13 cellular contexts compared by ENCODE assay signal in genomic region chr6:73400656-73401055, GRCh38. TPM values are rescaled to one million over a fixed set of nuclear protein-coding genes. Genes with fewer than 3 reads are reported as not detected.
"Had no signal": no experiment of that assay in that cellular context is flagged by ENCODE, and none has a peak within 500 bp of the region (broad histone marks: within the 10 kb centered on the region; RNA-seq: fewer than 3 reads in every experiment).

No MANE protein-coding gene starts in this region.

- H3K4me2 ChIP-seq: KMS-11 had no signal

- H3K4me3 Mint-ChIP-seq: HFFc6 had no signal

- H3K27ac Mint-ChIP-seq: HFFc6 had no signal

- H3K4me1 ChIP-seq: HAP-1 had no signal

- H3K9me3 ChIP-seq: HAP-1 had no signal

- H3K9me3 Mint-ChIP-seq: HFFc6 had no signal

- H3K4me3 ChIP-seq: GM23248, HAP-1 had no signal

- H3K27ac ChIP-seq: GM23248, KMS-11 had no signal

- H2AFZ ChIP-seq: GM23248 had no signal

- H3K36me3 ChIP-seq: HAP-1 had no signal

- DNase-seq: GM23248, GOT3, H7, HFFc6, IMR-90, Karpas-422, KBM-7 had no signal

- H3K9ac ChIP-seq: GM23248, KMS-11 had no signal

- ATAC-seq: HCT116 had no signal

- FAIRE-seq: HTR-8/SVneo had no signal

RNA-seq across cellular contexts. Expression of gene DDX43, which starts 6.0 kb away (rescaled TPM):
- total RNA-seq: H4, HFFc6, HT-29, IMR-90 had no signal

RNA-seq across cellular contexts. Expression of gene OOEP, which starts 31.0 kb away (rescaled TPM):
- total RNA-seq: GM23248, H4, H7, HFFc6, HT-29, IMR-90 had no signal
- polyA plus RNA-seq: GM23248, IMR-90 had no signal

RNA-seq across cellular contexts. Expression of gene KHDC3L, which starts 38.2 kb away (rescaled TPM):
- total RNA-seq: GM23248, H4, HFFc6, HT-29, IMR-90 had no signal
- polyA plus RNA-seq: GM23248, IMR-90 had no signal

RNA-seq across cellular contexts. Expression of gene DPPA5, which starts 46.6 kb away (rescaled TPM):
- total RNA-seq: GM23248, H4, HFFc6, HT-29, IMR-90 had no signal
- polyA plus RNA-seq: GM23248, IMR-90 had no signal

RNA-seq across cellular contexts. Expression of gene CGAS, which starts 51.4 kb away (rescaled TPM):
- total RNA-seq: H4 had no signal
